Comparison of ENCODE assay signal across 17 cellular contexts in genomic region chr9:113734826-113735225, GRCh38.
A peak's percentile ranks its signal among the peaks of the same experiment; 100 is the strongest.
DNase-seq lines count a peak whose midpoint lies in the region; ATAC-seq and TF ChIP-seq lines count a peak whose summit lies in the region.
"Had no signal": no experiment of that assay in that cellular context is flagged by ENCODE, and none has a peak within 500 bp of the region (broad histone marks: within the 10 kb centered on the region; RNA-seq: fewer than 3 reads in every experiment).

No MANE protein-coding gene starts in this region.

- intact Hi-C loops in Right ventricle myocardium superior (cut with DNase I): loop anchor here (5.0 kb wide), 1 partner anchor 292 kb away; no protein-coding TSS in a partner anchor

- no peak overlapping the region for H3K4me3 ChIP-seq in endodermal cell (ENCODE audit: low read length)
- H3K4me3 ChIP-seq: A549 had no signal

- H3K4me1 Mint-ChIP-seq in endodermal cell (peaks cover 2% of the 10 kb centered on the region), osteocyte (ENCODE audit: unreplicated experiment) (peaks cover 8% of the 10 kb centered on the region), type B pancreatic cell (ENCODE audit: unreplicated experiment) (no peaks in the 10 kb centered on the region)
- H3K4me1 Mint-ChIP-seq: IgD-negative memory B cell had no signal

- no peak for TF ChIP-seq CTCF in endodermal cell (conservative IDR thresholded peaks at IDR 0.05)
- no peak for TF ChIP-seq CTCF in osteocyte (IDR thresholded peaks at IDR 0.05)
- TF ChIP-seq CTCF in type B pancreatic cell (conservative IDR thresholded peaks at IDR 0.05): no peak

- 94 to 95% methylated on average over 3 of the region's 3 CpGs for WGBS in endodermal cell (ENCODE audit: insufficient coverage in 1 of 2, insufficient read length in 1 of 2), 2 experiments

- H3K27ac ChIP-seq in endodermal cell (ENCODE audit: low read depth, low read length): no peak overlapping the region
- H3K27ac ChIP-seq: A549 had no signal

- H3K27ac Mint-ChIP-seq in endodermal cell: no peak overlapping the region
- no peak overlapping the region for H3K27ac Mint-ChIP-seq in osteocyte (ENCODE audit: unreplicated experiment)
- H3K27ac Mint-ChIP-seq in type B pancreatic cell: no peak overlapping the region
- H3K27ac Mint-ChIP-seq: CD8-positive, alpha-beta T cell had no signal

- no peak overlapping the region for H3K9ac ChIP-seq in endodermal cell (ENCODE audit: extremely low read depth, low read length, poor library complexity, severe bottlenecking)

- ATAC-seq in GM18520 (IDR thresholded peaks at IDR 0.05; ENCODE audit: unreplicated experiment) (no peak), Right ventricle myocardium superior (ENCODE audit: poor library complexity) (no peak)
- ATAC-seq: A549; CD8-positive, alpha-beta T cell; HCT116 had no signal

- H3K9me3 ChIP-seq in endodermal cell (ENCODE audit: control insufficient read depth, low read length): peaks cover 34% of the 10 kb centered on the region
- H3K9me3 ChIP-seq: BE2C had no signal

- H3K27me3 Mint-ChIP-seq in endodermal cell (ENCODE audit: insufficient read depth) (no peaks in the 10 kb centered on the region), osteocyte (ENCODE audit: unreplicated experiment) (peaks cover 50% of the 10 kb centered on the region), type B pancreatic cell (peaks cover 7% of the 10 kb centered on the region)

- peak; percentile 45 for DNase-seq in M059J (ENCODE audit: low read depth)
- peak; percentile 12 for DNase-seq in endodermal cell
- peak; percentile 52 for DNase-seq in kidney tubule cell (ENCODE audit: low spot score)
- peak; percentile 30 for DNase-seq in osteocyte (ENCODE audit: extremely low spot score, unreplicated experiment)
- no peak for DNase-seq in GDM1 (lab: John Stamatoyannopoulos, UW)
- DNase-seq in Right ventricle myocardium superior: no peak
- no peak for DNase-seq in type B pancreatic cell (ENCODE audit: extremely low spot score, unreplicated experiment)
- DNase-seq: BE2C; CD8-positive, alpha-beta T cell; COR-L47; DMS153; DND-41 had no signal

- H3K9me3 Mint-ChIP-seq in endodermal cell: peaks cover 44% of the 10 kb centered on the region
- H3K9me3 Mint-ChIP-seq in osteocyte (ENCODE audit: unreplicated experiment): peaks cover 10% of the 10 kb centered on the region
- H3K9me3 Mint-ChIP-seq in type B pancreatic cell: peaks cover 6% of the 10 kb centered on the region

- H3K4me3 Mint-ChIP-seq in endodermal cell (no peak overlapping the region), osteocyte (ENCODE audit: unreplicated experiment) (no peak overlapping the region), type B pancreatic cell (no peak overlapping the region)
- H3K4me3 Mint-ChIP-seq: CD14-positive monocyte; CD8-positive, alpha-beta T cell; IgD-negative memory B cell had no signal

- H3K36me3 Mint-ChIP-seq in endodermal cell (ENCODE audit: low read depth): peaks cover 6% of the 10 kb centered on the region
- peaks cover 2% of the 10 kb centered on the region for H3K36me3 Mint-ChIP-seq in osteocyte (ENCODE audit: unreplicated experiment)
- H3K36me3 Mint-ChIP-seq in type B pancreatic cell: no peaks in the 10 kb centered on the region
- H3K36me3 Mint-ChIP-seq: CD14-positive monocyte; CD8-positive, alpha-beta T cell had no signal

- H3K36me3 ChIP-seq in endodermal cell (ENCODE audit: control insufficient read depth, insufficient read depth, low read length): no peaks in the 10 kb centered on the region
- H3K36me3 ChIP-seq: BE2C had no signal

- no peaks in the 10 kb centered on the region for H3K27me3 ChIP-seq in endodermal cell (ENCODE audit: control insufficient read depth, insufficient read depth, low read length, poor library complexity, severe bottlenecking)

- H3K4me1 ChIP-seq in endodermal cell (ENCODE audit: control insufficient read depth, insufficient read depth, low read length): no peaks in the 10 kb centered on the region
- H3K4me1 ChIP-seq: A549, BE2C had no signal

Comparison
In these comparisons a context has a peak if more than half of its experiments do, and no peak if none do; other contexts are left out.
1. DNase-seq: peak in M059J (single experiment), endodermal cell (single experiment), kidney tubule cell (single experiment) and osteocyte (single experiment); none in GDM1 (single experiment), Right ventricle myocardium superior (single experiment) and type B pancreatic cell (single experiment).